9 cellular contexts compared by ENCODE assay signal in the genomic region with DNA sequence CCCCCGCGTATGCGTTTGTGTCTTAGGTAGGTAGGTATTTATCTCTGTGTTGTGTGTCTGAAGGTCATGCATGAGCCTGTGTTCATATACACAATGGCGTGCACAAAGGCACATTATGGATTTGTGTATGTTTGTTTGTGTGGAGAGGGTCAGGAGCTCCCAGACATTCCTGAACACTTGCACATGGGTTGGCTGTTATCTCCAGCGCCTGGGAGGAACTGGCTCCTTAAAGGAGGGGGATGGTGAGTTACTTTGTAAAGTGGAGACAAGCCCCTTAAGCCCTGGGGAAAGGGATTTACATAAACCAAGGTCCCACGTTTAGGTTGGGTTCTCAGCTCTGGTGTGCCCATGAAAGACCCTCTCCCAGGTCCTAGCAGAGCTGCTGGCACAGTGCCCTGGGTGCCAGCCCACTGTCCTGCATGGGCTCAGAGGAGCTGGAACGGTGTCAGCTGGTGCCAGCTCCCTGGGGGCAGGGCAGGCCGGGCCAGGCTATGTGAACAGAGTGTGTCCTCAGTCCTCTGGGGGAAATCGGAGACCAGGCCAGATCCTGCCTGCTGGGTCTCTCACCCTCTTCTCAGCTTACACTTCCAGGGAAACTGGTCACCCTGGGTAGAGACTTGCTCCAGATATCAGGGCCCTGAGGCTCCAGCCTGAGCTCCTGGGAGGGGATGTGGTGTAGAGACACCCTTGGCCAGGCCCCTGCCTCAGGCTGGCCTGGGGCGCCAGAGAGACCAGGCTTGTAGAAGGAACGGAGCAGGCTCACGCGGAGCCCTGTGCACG. TPM values are rescaled to one million over a fixed set of nuclear protein-coding genes. Genes with fewer than 3 reads are reported as not detected.
A peak's percentile ranks its signal among the peaks of the same experiment; 100 is the strongest.
DNase-seq lines count a peak whose midpoint lies in the region; ATAC-seq, FAIRE-seq and TF ChIP-seq lines count a peak whose summit lies in the region.
"Had no signal": no experiment of that assay in that cellular context is flagged by ENCODE, and none has a peak within 500 bp of the region (broad histone marks: within the 10 kb centered on the region; RNA-seq: fewer than 3 reads in every experiment).

No MANE protein-coding gene starts in this region.

- 61% methylated on average over 11 of the region's 14 CpGs for WGBS in SK-N-SH (ENCODE audit: low lambda C conversion rate)
- 22% methylated on average over 3 of the region's 14 CpGs; no CpG with 5 or more reads in 1 of the 2 donors for WGBS in gastroesophageal sphincter (ENCODE audit: low coverage in 1 of 2), 2 donors
- WGBS in pancreas, 2 donors = 38 to 42% methylated on average over 14 of the region's 14 CpGs

- peaks cover 7% of the 10 kb centered on the region for H3F3A ChIP-seq in SK-N-SH (replicated peaks; ENCODE audit: insufficient read depth)

- POLR2A ChIA-PET in SK-N-SH (lab: Yijun Ruan, JAX) = interaction anchor here (0.9 to 2.0 kb wide), 2 partner anchors 33 to 47 kb away, joined by 3 to 10 read pairs; a partner anchor contains a TSS
- POLR2A ChIA-PET in CD4-positive, alpha-beta memory T cell (lab: Charles Lee; ENCODE audit: partially characterized antibody) = no interaction called here

- TF ChIP-seq CTCF in SK-N-SH (IDR thresholded peaks at IDR 0.05) (no peak), gastroesophageal sphincter (IDR thresholded peaks at IDR 0.05) (no peak), pancreas (IDR thresholded peaks at IDR 0.05) (no peak)

- H3K79me2 ChIP-seq in SK-N-SH (ENCODE audit: insufficient read depth) = peaks cover 10% of the 10 kb centered on the region

- H2AFZ ChIP-seq in SK-N-SH (ENCODE audit: low read depth) = no peak overlapping the region

- CTCF ChIA-PET in SK-N-SH (lab: Yijun Ruan, JAX) = interaction anchor here (1.1 to 2.8 kb wide), 6 partner anchors 11 to 60 kb away, joined by 4 to 9 read pairs (median 6); a partner anchor contains a TSS
- CTCF ChIA-PET in CD4-positive, alpha-beta memory T cell (lab: Charles Lee; ENCODE audit: partially characterized antibody) = interaction anchor here (0.5 kb wide), 1 partner anchor 166 kb away, joined by 3 read pairs; no protein-coding TSS in a partner anchor

- peak overlapping the region; percentile 39 to 89 (median 74) for H3K4me2 ChIP-seq in BLaER1 treated with 17β-estradiol and CSF1 and Interleukin-3, amounts not matched to agents 10 nM and 100 nM
- peak overlapping the region; percentile 39; the same call in 1 of the 2 replicates for H3K4me2 ChIP-seq in SK-N-SH

- H3K9me2 ChIP-seq in SK-N-SH = no peaks in the 10 kb centered on the region

- ATAC-seq in gastroesophageal sphincter (peak; percentile 25), pancreas (peak; percentile 21 to 72 (median 49)), GM19467 (IDR thresholded peaks at IDR 0.05; ENCODE audit: unreplicated experiment) (no peak), HG03571 (IDR thresholded peaks at IDR 0.05; ENCODE audit: unreplicated experiment) (no peak), left colon (no peak)

- peak overlapping the region in 10 of 11 experiments; percentile 8 to 59 (median 44); a peak in 12 of 22 replicates for H3K9ac ChIP-seq in BLaER1 treated with 17β-estradiol and CSF1 and Interleukin-3, amounts not matched to agents 10 nM and 100 nM
- peak overlapping the region; percentile 50 for H3K9ac ChIP-seq in SK-N-SH

- no peak for FAIRE-seq in pancreas (lab: Jason Lieb, UNC)

- no peaks in the 10 kb centered on the region for H3K9me3 Mint-ChIP-seq in CD4-positive, alpha-beta memory T cell

- TF ChIP-seq RAD21 in SK-N-SH (IDR thresholded peaks at IDR 0.05; ENCODE audit: low read length) = no peak

- H3K27ac ChIP-seq in BLaER1 treated with 17β-estradiol and CSF1 and Interleukin-3, amounts not matched to agents 10 nM and 100 nM = peak overlapping the region in 7 of 11 experiments; percentile 14 to 60 (median 39); a peak in 10 of 22 replicates
- H3K27ac ChIP-seq in SK-N-SH (ENCODE audit: low read depth in 2 of 2, low read length in 1 of 2) (peak overlapping the region; percentile 60), gastroesophageal sphincter (peak overlapping the region; percentile 5 to 87 (median 86)), pancreas (peak overlapping the region in 1 of 4 donors; percentile 63)
- H3K27ac ChIP-seq in CD4-positive, alpha-beta memory T cell (ENCODE audit: low read depth, low read length) = no peak overlapping the region

- H3K36me3 Mint-ChIP-seq in CD4-positive, alpha-beta memory T cell = no peaks in the 10 kb centered on the region

- no peak overlapping the region for H3K27ac Mint-ChIP-seq in CD4-positive, alpha-beta memory T cell

- H3K27me3 ChIP-seq in BLaER1 treated with 17β-estradiol and CSF1 and Interleukin-3, amounts not matched to agents 10 nM and 100 nM = no peaks in the 10 kb centered on the region
- H3K27me3 ChIP-seq in SK-N-SH (ENCODE audit: insufficient read depth) (no peaks in the 10 kb centered on the region), gastroesophageal sphincter (no peaks in the 10 kb centered on the region), pancreas (no peaks in the 10 kb centered on the region)
- H3K27me3 ChIP-seq in CD4-positive, alpha-beta memory T cell (ENCODE audit: insufficient read depth, low read length) = no peaks in the 10 kb centered on the region

- TF ChIP-seq EP300 in SK-N-SH (IDR thresholded peaks at IDR 0.05; ENCODE audit: borderline replicate concordance in 1 of 2, low read depth in 1 of 2, low read length in 1 of 2) = no peak
- no peak for TF ChIP-seq EP300 in gastroesophageal sphincter (IDR thresholded peaks at IDR 0.05)

- DNase-seq in SK-N-SH (peak; percentile 64), pancreas (peak in 2 of 6 donors; percentile 62 to 78), left colon (no peak)
- DNase-seq in CD4-positive, alpha-beta memory T cell = no peak
- DNase-seq: NCI-H510A had no signal

- no peak overlapping the region for H3K4me3 ChIP-seq in BLaER1 treated with 17β-estradiol and CSF1 and Interleukin-3, amounts not matched to agents 10 nM and 100 nM
- no peak overlapping the region for H3K4me3 ChIP-seq in SK-N-SH (ENCODE audit: low read depth in 2 of 2, low read length in 1 of 2)
- H3K4me3 ChIP-seq in gastroesophageal sphincter = no peak overlapping the region
- H3K4me3 ChIP-seq in pancreas = no peak overlapping the region
- H3K4me3 ChIP-seq in CD4-positive, alpha-beta memory T cell (ENCODE audit: low read length in 2 of 2) = no peak overlapping the region

- no peaks in the 10 kb centered on the region for H3K36me3 ChIP-seq in BLaER1 treated with 17β-estradiol and CSF1 and Interleukin-3, amounts not matched to agents 10 nM and 100 nM
- H3K36me3 ChIP-seq in SK-N-SH (replicated peaks in 1 of 2; ENCODE audit: control insufficient read depth in 1 of 2, insufficient read depth in 2 of 2, low read length in 1 of 2) (no peaks in the 10 kb centered on the region), gastroesophageal sphincter (peaks cover 0 to 35% of the 10 kb centered on the region in 2 donors), pancreas (no peaks in the 10 kb centered on the region)
- H3K36me3 ChIP-seq in CD4-positive, alpha-beta memory T cell (ENCODE audit: insufficient read depth, low read length) = no peaks in the 10 kb centered on the region

- no peak overlapping the region for H3K4me3 Mint-ChIP-seq in CD4-positive, alpha-beta memory T cell

- no peaks in the 10 kb centered on the region for H3K9me3 ChIP-seq in BLaER1 treated with 17β-estradiol and CSF1 and Interleukin-3, amounts not matched to agents 10 nM and 100 nM (replicated peaks in 1 of 11)
- H3K9me3 ChIP-seq in SK-N-SH (no peaks in the 10 kb centered on the region), gastroesophageal sphincter (no peaks in the 10 kb centered on the region), pancreas (no peaks in the 10 kb centered on the region)
- H3K9me3 ChIP-seq in CD4-positive, alpha-beta memory T cell (ENCODE audit: control insufficient read depth in 1 of 2, low read length in 2 of 2) = no peaks in the 10 kb centered on the region

- peaks cover 28 to 56% (median 44%) of the 10 kb centered on the region in 10 experiments for H3K4me1 ChIP-seq in BLaER1 treated with 17β-estradiol and CSF1 and Interleukin-3, amounts not matched to agents 10 nM and 100 nM
- H3K4me1 ChIP-seq in SK-N-SH (ENCODE audit: control insufficient read depth in 1 of 2, insufficient read depth in 2 of 2, low read depth in 1 of 2, low read length in 1 of 2) (peaks cover 28 to 30% of the 10 kb centered on the region in 2 experiments; a peak in 3 of 4 replicates), gastroesophageal sphincter (peaks cover 0 to 74% (median 31%) of the 10 kb centered on the region in 3 donors), pancreas (peaks cover 9 to 14% (median 10%) of the 10 kb centered on the region in 3 donors)
- no peaks in the 10 kb centered on the region for H3K4me1 ChIP-seq in CD4-positive, alpha-beta memory T cell (ENCODE audit: insufficient read depth, low read length)

- no peaks in the 10 kb centered on the region for H3K4me1 Mint-ChIP-seq in CD4-positive, alpha-beta memory T cell

- peak in 1 of 2 donors; percentile 15 for TF ChIP-seq POLR2A in gastroesophageal sphincter (IDR thresholded peaks at IDR 0.05)

- intact Hi-C loops in pancreas (cut with DNase I) = no loop called here
- intact Hi-C loops in CD4-positive, alpha-beta memory T cell (cut with micrococcal nuclease) = no loop called here
- intact Hi-C loops in left colon (cut with DNase I, micrococcal nuclease) = no loop called here

- no peaks in the 10 kb centered on the region for H3K27me3 Mint-ChIP-seq in CD4-positive, alpha-beta memory T cell

- H4K20me1 ChIP-seq in BLaER1 treated with 17β-estradiol and CSF1 and Interleukin-3, amounts not matched to agents 10 nM and 100 nM = peaks cover 0 to 11% (median 0%) of the 10 kb centered on the region in 11 experiments; a peak in 3 of 22 replicates
- H4K20me1 ChIP-seq in SK-N-SH (ENCODE audit: insufficient read depth) = no peaks in the 10 kb centered on the region

RNA-seq across cellular contexts. Expression of a gene that starts 25.1 kb away (rescaled TPM):
- 7.7 and 8.5 TPM in 2 replicates for polyA plus RNA-seq in SK-N-SH (2012; rRNA removed)
- 3.4 and 5.6 TPM in 2 replicates for polyA plus RNA-seq in SK-N-SH (2012; cell fraction: cytosol; rRNA removed)
- 17.6 and 23.7 TPM in 2 replicates for polyA plus RNA-seq in SK-N-SH (2012; cell fraction: nucleus; rRNA removed)
- total RNA-seq in gastroesophageal sphincter = 10 to 100 TPM; 32.8 to 51.5 (median 41.2) TPM
- 10 to 100 TPM; 12.8 to 24.1 (median 14.6) TPM for total RNA-seq in pancreas
- polyA plus RNA-seq in pancreas = 10 to 100 TPM in 1 of 2 donors, 1 to 10 TPM in 1; 9.8 to 13.2 TPM
- 1 to 10 TPM; 3.5 to 3.8 TPM for total RNA-seq in CD4-positive, alpha-beta memory T cell
- polyA plus RNA-seq in CD4-positive, alpha-beta memory T cell = 1 to 10 TPM in 1 of 2 donors, under 1 TPM in 1; 0.33 to 1.6 TPM
- total RNA-seq in left colon = 10 to 100 TPM; 24.3 to 29.3 TPM

RNA-seq across cellular contexts. Expression of a gene that starts 32.8 kb away (rescaled TPM):
- polyA plus RNA-seq in SK-N-SH (2012; rRNA removed) = 56.1 and 56.2 TPM in 2 replicates
- polyA plus RNA-seq in SK-N-SH (2012; cell fraction: cytosol; rRNA removed) = 56.4 and 60.8 TPM in 2 replicates
- polyA plus RNA-seq in SK-N-SH (2012; cell fraction: nucleus; rRNA removed) = 37.9 and 42.6 TPM in 2 replicates
- 10 to 100 TPM; 72.8 to 94.9 (median 85.5) TPM for total RNA-seq in gastroesophageal sphincter
- total RNA-seq in pancreas = 10 to 100 TPM; 18.7 to 34.8 (median 29.2) TPM
- 10 to 100 TPM; 28.4 to 39.6 TPM for polyA plus RNA-seq in pancreas
- total RNA-seq in CD4-positive, alpha-beta memory T cell = 10 to 100 TPM; 85.5 to 96.9 TPM
- 100 to 1,000 TPM; 191 to 211 TPM for polyA plus RNA-seq in CD4-positive, alpha-beta memory T cell
- total RNA-seq in left colon = 10 to 100 TPM; 53.9 to 61.3 TPM

RNA-seq across cellular contexts. Expression of a gene that starts 39.8 kb away (rescaled TPM):
- polyA plus RNA-seq in SK-N-SH (2012; rRNA removed) (0.28 and 0.35 TPM in 2 replicates), pancreas (1 to 10 TPM; 2.9 to 3.1 TPM)
- 0.08 and 0.17 TPM in 2 replicates for polyA plus RNA-seq in SK-N-SH (2012; cell fraction: cytosol; rRNA removed)
- 0.70 TPM in 2 replicates for polyA plus RNA-seq in SK-N-SH (2012; cell fraction: nucleus; rRNA removed)
- total RNA-seq in gastroesophageal sphincter (100 to 1,000 TPM in 3 of 4 donors, 10 to 100 TPM in 1; 98.7 to 396 (median 151) TPM), pancreas (1 to 10 TPM in 2 of 6 donors, under 1 TPM in 4; 0.35 to 1.2 (median 0.95) TPM), left colon (10 to 100 TPM in 1 of 2 donors, 1 to 10 TPM in 1; 2.1 to 12.2 TPM)
- not detected for total RNA-seq in CD4-positive, alpha-beta memory T cell
- polyA plus RNA-seq in CD4-positive, alpha-beta memory T cell = not detected

RNA-seq across cellular contexts. Expression of a gene that starts 47.3 kb away (rescaled TPM):
- polyA plus RNA-seq in SK-N-SH (2012; rRNA removed) (31.7 and 36.4 TPM in 2 replicates), pancreas (10 to 100 TPM in 1 of 2 donors, 1 to 10 TPM in 1; 8.7 to 13.1 TPM)
- 35.0 and 35.8 TPM in 2 replicates for polyA plus RNA-seq in SK-N-SH (2012; cell fraction: cytosol; rRNA removed)
- 19.0 and 26.1 TPM in 2 replicates for polyA plus RNA-seq in SK-N-SH (2012; cell fraction: nucleus; rRNA removed)
- total RNA-seq in gastroesophageal sphincter (10 to 100 TPM; 18.6 to 27.3 (median 21.0) TPM), pancreas (10 to 100 TPM in 1 of 6 donors, 1 to 10 TPM in 5; 5.1 to 11.3 (median 6.4) TPM), left colon (10 to 100 TPM; 14.9 to 16.8 TPM)
- 10 to 100 TPM; 21.0 to 23.5 TPM for total RNA-seq in CD4-positive, alpha-beta memory T cell
- polyA plus RNA-seq in CD4-positive, alpha-beta memory T cell = 10 to 100 TPM; 25.2 to 35.2 TPM

Comparison
In these comparisons a context has a peak if more than half of its experiments do, and no peak if none do; other contexts are left out.
1. ATAC-seq: peak in gastroesophageal sphincter (single experiment) and pancreas (4 of 4); none in GM19467 (single experiment), HG03571 (single experiment) and left colon (single experiment).
2. RNA of a gene that starts 39.8 kb away (total RNA-seq): 98.7 to 396 TPM in gastroesophageal sphincter; 2.1 to 12.2 TPM in left colon, 0.35 to 1.2 TPM in pancreas and not detected in CD4-positive, alpha-beta memory T cell; every median in the first group is over 4 times any median in the second.